1 cellular context compared by ENCODE assay signal in genomic region chr2:170716851-170717598, GRCh38.
TF ChIP-seq lines count a peak whose summit lies in the region.

No MANE protein-coding gene starts in this region.

TF ChIP-seq in HepG2, 621 proteins besides CTCF, POLR2A, EP300 and RAD21 (continued from another document and continues in another):
- TF ChIP-seq, protein P1, sequence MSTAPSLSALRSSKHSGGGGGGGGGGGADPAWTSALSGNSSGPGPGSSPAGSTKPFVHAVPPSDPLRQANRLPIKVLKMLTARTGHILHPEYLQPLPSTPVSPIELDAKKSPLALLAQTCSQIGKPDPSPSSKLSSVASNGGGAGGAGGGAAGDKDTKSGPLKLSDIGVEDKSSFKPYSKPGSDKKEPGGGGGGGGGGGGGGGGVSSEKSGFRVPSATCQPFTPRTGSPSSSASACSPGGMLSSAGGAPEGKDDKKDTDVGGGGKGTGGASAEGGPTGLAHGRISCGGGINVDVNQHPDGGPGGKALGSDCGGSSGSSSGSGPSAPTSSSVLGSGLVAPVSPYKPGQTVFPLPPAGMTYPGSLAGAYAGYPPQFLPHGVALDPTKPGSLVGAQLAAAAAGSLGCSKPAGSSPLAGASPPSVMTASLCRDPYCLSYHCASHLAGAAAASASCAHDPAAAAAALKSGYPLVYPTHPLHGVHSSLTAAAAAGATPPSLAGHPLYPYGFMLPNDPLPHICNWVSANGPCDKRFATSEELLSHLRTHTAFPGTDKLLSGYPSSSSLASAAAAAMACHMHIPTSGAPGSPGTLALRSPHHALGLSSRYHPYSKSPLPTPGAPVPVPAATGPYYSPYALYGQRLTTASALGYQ (CRISPR knock-in tag; IDR thresholded peaks at IDR 0.05) = 0 out of 2 replicates have a peak, but pooled peaks have one; percentile 48
- TF ChIP-seq ZNF331 (CRISPR knock-in tag; IDR thresholded peaks at IDR 0.05) (peak; percentile 35; the same call in 1 of the 2 replicates), ZNF616 (CRISPR knock-in tag; IDR thresholded peaks at IDR 0.05; ENCODE audit: low read depth) (peak; percentile 38; the same call in 1 of the 2 replicates), GATA4 (IDR thresholded peaks at IDR 0.05; ENCODE audit: borderline replicate concordance, low read depth) (no peak), REL (CRISPR knock-in tag; conservative IDR thresholded peaks at IDR 0.05) (peak; percentile 76; the same call in 1 of the 2 replicates), FOXP4 (CRISPR knock-in tag; IDR thresholded peaks at IDR 0.05) (peak; percentile 55; the same call in 1 of the 2 replicates), CAMTA2 (CRISPR knock-in tag; IDR thresholded peaks at IDR 0.05; ENCODE audit: borderline replicate concordance) (peak; percentile 76; the same call in 1 of the 2 replicates), GLMP (CRISPR knock-in tag; IDR thresholded peaks at IDR 0.05; ENCODE audit: borderline replicate concordance) (0 out of 2 replicates have a peak, but pooled peaks have one; percentile 29), SYNCRIP (IDR thresholded peaks at IDR 0.05; ENCODE audit: insufficient read depth, low read depth, low read length) (no peak), SMAD3 (CRISPR knock-in tag; IDR thresholded peaks at IDR 0.05) (peak; percentile 61; the same call in 1 of the 2 replicates), ZMYM2 (CRISPR knock-in tag; IDR thresholded peaks at IDR 0.05) (peak; percentile 48; the same call in 1 of the 2 replicates), ZNF674 (CRISPR knock-in tag; IDR thresholded peaks at IDR 0.05; ENCODE audit: low read depth) (no peak), ATF2 (CRISPR knock-in tag; IDR thresholded peaks at IDR 0.05) (peak; percentile 64), ZNF562 (CRISPR knock-in tag; IDR thresholded peaks at IDR 0.05; ENCODE audit: borderline replicate concordance) (peak; percentile 83; the same call in 1 of the 2 replicates), ZBTB3 (CRISPR knock-in tag; IDR thresholded peaks at IDR 0.05; ENCODE audit: borderline replicate concordance, low read depth) (peak; percentile 44; the same call in 1 of the 2 replicates), NCOA2 (CRISPR knock-in tag; IDR thresholded peaks at IDR 0.05) (peak; percentile 29; the same call in 1 of the 2 replicates), ZBTB7A (CRISPR knock-in tag; IDR thresholded peaks at IDR 0.05) (peak; percentile 97), ARNT (IDR thresholded peaks at IDR 0.05) (no peak), ZSCAN29 (CRISPR knock-in tag; conservative IDR thresholded peaks at IDR 0.05) (0 out of 2 replicates have a peak, but pooled peaks have one; percentile 19), SUZ12 (IDR thresholded peaks at IDR 0.05; ENCODE audit: low read depth, low read length) (no peak), MAFK (conservative IDR thresholded peaks at IDR 0.05 in 1 of 2, IDR thresholded peaks at IDR 0.05 in 1 of 2; ENCODE audit: low read length in 2 of 2) (no peak), GZF1 (CRISPR knock-in tag; IDR thresholded peaks at IDR 0.05) (peak; percentile 74; the same call in 1 of the 2 replicates), HNF4G (IDR thresholded peaks at IDR 0.05; ENCODE audit: borderline replicate concordance, low read depth, low read length) (peak; percentile 58; the same call in 1 of the 2 replicates), HNF4G (CRISPR knock-in tag; IDR thresholded peaks at IDR 0.05; ENCODE audit: borderline replicate concordance, low read depth) (no peak), CBX1 (IDR thresholded peaks at IDR 0.05; ENCODE audit: low read depth) (peak; percentile 7), CHD4 (IDR thresholded peaks at IDR 0.05; ENCODE audit: borderline replicate concordance, low read length) (no peak), ZNF138 (CRISPR knock-in tag; IDR thresholded peaks at IDR 0.05; ENCODE audit: low read depth) (no peak), ZNF547 (CRISPR knock-in tag; IDR thresholded peaks at IDR 0.05) (peak; percentile 92), SRY (CRISPR knock-in tag; IDR thresholded peaks at IDR 0.05) (peak; percentile 92; the same call in 1 of the 2 replicates), GATAD1 (CRISPR knock-in tag; IDR thresholded peaks at IDR 0.05) (no peak), ZSCAN31 (CRISPR knock-in tag; IDR thresholded peaks at IDR 0.05; ENCODE audit: low read depth) (peak; percentile 77), ETV6 (CRISPR knock-in tag; conservative IDR thresholded peaks at IDR 0.05) (peak; percentile 75; the same call in 1 of the 2 replicates), ZNF350 (CRISPR knock-in tag; IDR thresholded peaks at IDR 0.05; ENCODE audit: borderline replicate concordance, low read depth) (peak; percentile 53; the same call in 1 of the 2 replicates), ZNF382 (CRISPR knock-in tag; IDR thresholded peaks at IDR 0.05; ENCODE audit: borderline replicate concordance) (no peak), ZNF747 (CRISPR knock-in tag; IDR thresholded peaks at IDR 0.05; ENCODE audit: borderline replicate concordance) (0 out of 2 replicates have a peak, but pooled peaks have one; percentile 62), TIGD3 (CRISPR knock-in tag; IDR thresholded peaks at IDR 0.05; ENCODE audit: borderline replicate concordance) (no peak; the same call in 1 of the 2 replicates)
- TF ChIP-seq, protein P2, sequence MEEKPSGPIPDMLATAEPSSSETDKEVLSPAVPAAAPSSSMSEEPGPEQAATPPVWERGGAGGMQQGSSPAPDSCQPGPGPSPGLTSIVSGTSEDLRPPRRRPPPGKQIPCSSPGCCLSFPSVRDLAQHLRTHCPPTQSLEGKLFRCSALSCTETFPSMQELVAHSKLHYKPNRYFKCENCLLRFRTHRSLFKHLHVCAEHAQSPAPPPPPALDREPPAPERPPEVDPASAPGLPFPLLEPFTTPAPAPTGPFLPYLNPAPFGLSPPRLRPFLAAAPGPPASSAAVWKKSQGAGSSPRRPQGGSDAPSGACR (CRISPR knock-in tag; IDR thresholded peaks at IDR 0.05) = peak; percentile 97
- TF ChIP-seq, protein P3, sequence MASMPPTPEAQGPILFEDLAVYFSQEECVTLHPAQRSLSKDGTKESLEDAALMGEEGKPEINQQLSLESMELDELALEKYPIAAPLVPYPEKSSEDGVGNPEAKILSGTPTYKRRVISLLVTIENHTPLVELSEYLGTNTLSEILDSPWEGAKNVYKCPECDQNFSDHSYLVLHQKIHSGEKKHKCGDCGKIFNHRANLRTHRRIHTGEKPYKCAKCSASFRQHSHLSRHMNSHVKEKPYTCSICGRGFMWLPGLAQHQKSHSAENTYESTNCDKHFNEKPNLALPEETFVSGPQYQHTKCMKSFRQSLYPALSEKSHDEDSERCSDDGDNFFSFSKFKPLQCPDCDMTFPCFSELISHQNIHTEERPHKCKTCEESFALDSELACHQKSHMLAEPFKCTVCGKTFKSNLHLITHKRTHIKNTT (CRISPR knock-in tag; IDR thresholded peaks at IDR 0.05) = no peak
- TF ChIP-seq, protein P4, sequence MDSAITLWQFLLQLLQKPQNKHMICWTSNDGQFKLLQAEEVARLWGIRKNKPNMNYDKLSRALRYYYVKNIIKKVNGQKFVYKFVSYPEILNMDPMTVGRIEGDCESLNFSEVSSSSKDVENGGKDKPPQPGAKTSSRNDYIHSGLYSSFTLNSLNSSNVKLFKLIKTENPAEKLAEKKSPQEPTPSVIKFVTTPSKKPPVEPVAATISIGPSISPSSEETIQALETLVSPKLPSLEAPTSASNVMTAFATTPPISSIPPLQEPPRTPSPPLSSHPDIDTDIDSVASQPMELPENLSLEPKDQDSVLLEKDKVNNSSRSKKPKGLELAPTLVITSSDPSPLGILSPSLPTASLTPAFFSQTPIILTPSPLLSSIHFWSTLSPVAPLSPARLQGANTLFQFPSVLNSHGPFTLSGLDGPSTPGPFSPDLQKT (CRISPR knock-in tag; IDR thresholded peaks at IDR 0.05; ENCODE audit: borderline replicate concordance) = no peak
- TF ChIP-seq, protein P5, sequence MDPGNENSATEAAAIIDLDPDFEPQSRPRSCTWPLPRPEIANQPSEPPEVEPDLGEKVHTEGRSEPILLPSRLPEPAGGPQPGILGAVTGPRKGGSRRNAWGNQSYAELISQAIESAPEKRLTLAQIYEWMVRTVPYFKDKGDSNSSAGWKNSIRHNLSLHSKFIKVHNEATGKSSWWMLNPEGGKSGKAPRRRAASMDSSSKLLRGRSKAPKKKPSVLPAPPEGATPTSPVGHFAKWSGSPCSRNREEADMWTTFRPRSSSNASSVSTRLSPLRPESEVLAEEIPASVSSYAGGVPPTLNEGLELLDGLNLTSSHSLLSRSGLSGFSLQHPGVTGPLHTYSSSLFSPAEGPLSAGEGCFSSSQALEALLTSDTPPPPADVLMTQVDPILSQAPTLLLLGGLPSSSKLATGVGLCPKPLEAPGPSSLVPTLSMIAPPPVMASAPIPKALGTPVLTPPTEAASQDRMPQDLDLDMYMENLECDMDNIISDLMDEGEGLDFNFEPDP (CRISPR knock-in tag; conservative IDR thresholded peaks at IDR 0.05) = no peak
- TF ChIP-seq, protein P6, sequence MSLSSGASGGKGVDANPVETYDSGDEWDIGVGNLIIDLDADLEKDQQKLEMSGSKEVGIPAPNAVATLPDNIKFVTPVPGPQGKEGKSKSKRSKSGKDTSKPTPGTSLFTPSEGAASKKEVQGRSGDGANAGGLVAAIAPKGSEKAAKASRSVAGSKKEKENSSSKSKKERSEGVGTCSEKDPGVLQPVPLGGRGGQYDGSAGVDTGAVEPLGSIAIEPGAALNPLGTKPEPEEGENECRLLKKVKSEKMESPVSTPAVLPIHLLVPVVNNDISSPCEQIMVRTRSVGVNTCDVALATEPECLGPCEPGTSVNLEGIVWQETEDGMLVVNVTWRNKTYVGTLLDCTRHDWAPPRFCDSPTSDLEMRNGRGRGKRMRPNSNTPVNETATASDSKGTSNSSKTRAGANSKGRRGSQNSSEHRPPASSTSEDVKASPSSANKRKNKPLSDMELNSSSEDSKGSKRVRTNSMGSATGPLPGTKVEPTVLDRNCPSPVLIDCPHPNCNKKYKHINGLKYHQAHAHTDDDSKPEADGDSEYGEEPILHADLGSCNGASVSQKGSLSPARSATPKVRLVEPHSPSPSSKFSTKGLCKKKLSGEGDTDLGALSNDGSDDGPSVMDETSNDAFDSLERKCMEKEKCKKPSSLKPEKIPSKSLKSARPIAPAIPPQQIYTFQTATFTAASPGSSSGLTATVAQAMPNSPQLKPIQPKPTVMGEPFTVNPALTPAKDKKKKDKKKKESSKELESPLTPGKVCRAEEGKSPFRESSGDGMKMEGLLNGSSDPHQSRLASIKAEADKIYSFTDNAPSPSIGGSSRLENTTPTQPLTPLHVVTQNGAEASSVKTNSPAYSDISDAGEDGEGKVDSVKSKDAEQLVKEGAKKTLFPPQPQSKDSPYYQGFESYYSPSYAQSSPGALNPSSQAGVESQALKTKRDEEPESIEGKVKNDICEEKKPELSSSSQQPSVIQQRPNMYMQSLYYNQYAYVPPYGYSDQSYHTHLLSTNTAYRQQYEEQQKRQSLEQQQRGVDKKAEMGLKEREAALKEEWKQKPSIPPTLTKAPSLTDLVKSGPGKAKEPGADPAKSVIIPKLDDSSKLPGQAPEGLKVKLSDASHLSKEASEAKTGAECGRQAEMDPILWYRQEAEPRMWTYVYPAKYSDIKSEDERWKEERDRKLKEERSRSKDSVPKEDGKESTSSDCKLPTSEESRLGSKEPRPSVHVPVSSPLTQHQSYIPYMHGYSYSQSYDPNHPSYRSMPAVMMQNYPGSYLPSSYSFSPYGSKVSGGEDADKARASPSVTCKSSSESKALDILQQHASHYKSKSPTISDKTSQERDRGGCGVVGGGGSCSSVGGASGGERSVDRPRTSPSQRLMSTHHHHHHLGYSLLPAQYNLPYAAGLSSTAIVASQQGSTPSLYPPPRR (CRISPR knock-in tag; IDR thresholded peaks at IDR 0.05; ENCODE audit: borderline replicate concordance) = peak; percentile 91
